In genomic region chrX:94742772-94743171, GRCh38 we compare ENCODE assay signal across 22 cellular contexts.
"Had no signal": no experiment of that assay in that cellular context is flagged by ENCODE, and none has a peak within 500 bp of the region (broad histone marks: within the 10 kb centered on the region; RNA-seq: fewer than 3 reads in every experiment).

No MANE protein-coding gene starts in this region.

- H3K36me3 Mint-ChIP-seq: IgD-negative memory B cell had no signal

- H3K27me3 ChIP-seq: MG63 had no signal

- H3K4me3 ChIP-seq: K562, MG63 had no signal

- H3K9me3 Mint-ChIP-seq: IgD-negative memory B cell had no signal

- DNase-seq: MG63, NCI-H1092 treated with DMSO at 0.1 percent for 48 hours, NCI-H1436, NCI-H187, NCI-H2029, NCI-H2081 treated with DMSO at 0.1 percent for 48 hours, NCI-H2171, NCI-H226, NCI-H446, NCI-H510A, NCI-H524 treated with DMSO at 0.1 percent for 48 hours, NCI-H69, NCI-H774, PC-3, SHP77, SK-N-SH, SW 1271 had no signal

- ATAC-seq: K562, Panc1, PC-3 had no signal

- H3K4me3 Mint-ChIP-seq: IgD-negative memory B cell had no signal

- H3K27ac ChIP-seq: HL-60, RWPE1 had no signal

- H3K9ac ChIP-seq: SK-N-SH had no signal

- H3K36me3 ChIP-seq: MG63 had no signal

- H3K27ac Mint-ChIP-seq: IgD-negative memory B cell had no signal

- H3K4me2 ChIP-seq: SK-N-SH had no signal

- H3K27me3 Mint-ChIP-seq: IgD-negative memory B cell had no signal

- H3K9me3 ChIP-seq: MG63, SK-N-SH had no signal
